ENCODE assay signal across 1 cellular context in genomic region chr6:34791164-34791841, GRCh38.
TF ChIP-seq lines count a peak whose summit lies in the region.

No MANE protein-coding gene starts in this region.

TF ChIP-seq in HepG2, 621 proteins besides CTCF, POLR2A, EP300 and RAD21 (continued from another document and continues in another):
- TF ChIP-seq ZNF703 (CRISPR knock-in tag; IDR thresholded peaks at IDR 0.05; ENCODE audit: borderline replicate concordance): no peak
- TF ChIP-seq POGZ (CRISPR knock-in tag; IDR thresholded peaks at IDR 0.05): no peak
- TF ChIP-seq KLF16 (CRISPR knock-in tag; IDR thresholded peaks at IDR 0.05): no peak
- no peak for TF ChIP-seq THAP8 (CRISPR knock-in tag; IDR thresholded peaks at IDR 0.05; ENCODE audit: borderline replicate concordance)
- TF ChIP-seq SIN3A (IDR thresholded peaks at IDR 0.05; ENCODE audit: borderline replicate concordance, low read depth, low read length): no peak
- peak; percentile 57 for TF ChIP-seq ARID5B (CRISPR knock-in tag; IDR thresholded peaks at IDR 0.05)
- no peak for TF ChIP-seq KDM5B (CRISPR knock-in tag; IDR thresholded peaks at IDR 0.05; ENCODE audit: borderline replicate concordance)
- TF ChIP-seq E2F5 (CRISPR knock-in tag; conservative IDR thresholded peaks at IDR 0.05): no peak; the same call in 1 of the 2 replicates
- no peak for TF ChIP-seq ZNF598 (CRISPR knock-in tag; IDR thresholded peaks at IDR 0.05; ENCODE audit: borderline replicate concordance)
- TF ChIP-seq NFIC (IDR thresholded peaks at IDR 0.05; ENCODE audit: low read length): no peak; the same call in none of the 2 replicates
- no peak for TF ChIP-seq ZNF768 (CRISPR knock-in tag; IDR thresholded peaks at IDR 0.05)
- TF ChIP-seq ZNF292 (CRISPR knock-in tag; IDR thresholded peaks at IDR 0.05; ENCODE audit: borderline replicate concordance, low read depth): no peak
- no peak for TF ChIP-seq ZFP82 (CRISPR knock-in tag; IDR thresholded peaks at IDR 0.05; ENCODE audit: borderline replicate concordance)
- no peak for TF ChIP-seq ZNF737 (CRISPR knock-in tag; IDR thresholded peaks at IDR 0.05; ENCODE audit: borderline replicate concordance)
- no peak for TF ChIP-seq RFXAP (CRISPR knock-in tag; IDR thresholded peaks at IDR 0.05; ENCODE audit: borderline replicate concordance)
- TF ChIP-seq CAMTA2 (CRISPR knock-in tag; IDR thresholded peaks at IDR 0.05; ENCODE audit: borderline replicate concordance): no peak
- TF ChIP-seq ZNF260 (CRISPR knock-in tag; IDR thresholded peaks at IDR 0.05; ENCODE audit: borderline replicate concordance, low read depth): no peak
- TF ChIP-seq ZNF530 (CRISPR knock-in tag; IDR thresholded peaks at IDR 0.05; ENCODE audit: low read depth): no peak
- TF ChIP-seq ZNF33B (CRISPR knock-in tag; IDR thresholded peaks at IDR 0.05): 0 out of 2 replicates have a peak, but pooled peaks have one; percentile 54
- no peak; the same call in 1 of the 2 replicates for TF ChIP-seq ESRRA (CRISPR knock-in tag; IDR thresholded peaks at IDR 0.05; ENCODE audit: low read depth)
- peak; percentile 35; the same call in 1 of the 2 replicates for TF ChIP-seq SMAD9 (CRISPR knock-in tag; IDR thresholded peaks at IDR 0.05)
- 0 out of 2 replicates have a peak, but pooled peaks have one; percentile 20 for TF ChIP-seq ZNF343 (CRISPR knock-in tag; IDR thresholded peaks at IDR 0.05)
- TF ChIP-seq ZNF788 (CRISPR knock-in tag; IDR thresholded peaks at IDR 0.05; ENCODE audit: borderline replicate concordance): no peak
- TF ChIP-seq SRSF4 (IDR thresholded peaks at IDR 0.05; ENCODE audit: low read depth, low read length, poor library complexity, severe bottlenecking): no peak
- no peak for TF ChIP-seq ZNF724P (CRISPR knock-in tag; IDR thresholded peaks at IDR 0.05; ENCODE audit: borderline replicate concordance)
- no peak for TF ChIP-seq KAT2B (IDR thresholded peaks at IDR 0.05; ENCODE audit: borderline replicate concordance, low read depth, low read length)
- peak; percentile 54; the same call in 1 of the 2 replicates for TF ChIP-seq MIER2 (CRISPR knock-in tag; IDR thresholded peaks at IDR 0.05)
- peak; percentile 45; the same call in 1 of the 2 replicates for TF ChIP-seq SMYD3 (CRISPR knock-in tag; IDR thresholded peaks at IDR 0.05)
- no peak for TF ChIP-seq ZBTB26 (CRISPR knock-in tag; IDR thresholded peaks at IDR 0.05; ENCODE audit: borderline replicate concordance)
- no peak for TF ChIP-seq ZNF547 (CRISPR knock-in tag; IDR thresholded peaks at IDR 0.05)
- TF ChIP-seq ZNF574 (CRISPR knock-in tag; IDR thresholded peaks at IDR 0.05): no peak
- peak; percentile 67 for TF ChIP-seq STAG1 (CRISPR knock-in tag; IDR thresholded peaks at IDR 0.05)
- TF ChIP-seq TSC22D2 (CRISPR knock-in tag; IDR thresholded peaks at IDR 0.05; ENCODE audit: borderline replicate concordance): no peak
- TF ChIP-seq SP2 (CRISPR knock-in tag; IDR thresholded peaks at IDR 0.05): no peak
- TF ChIP-seq ZBTB21 (CRISPR knock-in tag; IDR thresholded peaks at IDR 0.05): no peak
- TF ChIP-seq KMT2B (CRISPR knock-in tag; IDR thresholded peaks at IDR 0.05): no peak
- no peak for TF ChIP-seq MXD3 (CRISPR knock-in tag; IDR thresholded peaks at IDR 0.05)
- TF ChIP-seq RNF2 (conservative IDR thresholded peaks at IDR 0.05; ENCODE audit: low read depth): no peak
- TF ChIP-seq ZFX (CRISPR knock-in tag; IDR thresholded peaks at IDR 0.05; ENCODE audit: low read depth): no peak
- no peak for TF ChIP-seq ETS1 (CRISPR knock-in tag; IDR thresholded peaks at IDR 0.05)
- TF ChIP-seq PBX3 (CRISPR knock-in tag; IDR thresholded peaks at IDR 0.05; ENCODE audit: borderline replicate concordance): 0 out of 2 replicates have a peak, but pooled peaks have one; percentile 19
- TF ChIP-seq ZFP36L1 (CRISPR knock-in tag; IDR thresholded peaks at IDR 0.05): 0 out of 2 replicates have a peak, but pooled peaks have one; percentile 15
- peak; percentile 18; the same call in 1 of the 2 replicates for TF ChIP-seq ZNF143 (CRISPR knock-in tag; IDR thresholded peaks at IDR 0.05)
- TF ChIP-seq BRF2 (CRISPR knock-in tag; IDR thresholded peaks at IDR 0.05): no peak
- TF ChIP-seq U2AF1 (optimal IDR thresholded peaks at IDR 0.05; ENCODE audit: low read depth, low read length): no peak
- TF ChIP-seq IKZF1 (IDR thresholded peaks at IDR 0.05): no peak
- TF ChIP-seq NCOA5 (CRISPR knock-in tag; IDR thresholded peaks at IDR 0.05): no peak
- TF ChIP-seq ZNF687 (CRISPR knock-in tag; IDR thresholded peaks at IDR 0.05): 0 out of 2 replicates have a peak, but pooled peaks have one; percentile 1
- TF ChIP-seq ZNF577 (CRISPR knock-in tag; IDR thresholded peaks at IDR 0.05; ENCODE audit: borderline replicate concordance, low read depth): no peak
- TF ChIP-seq HOXA5 (CRISPR knock-in tag; IDR thresholded peaks at IDR 0.05): 0 out of 2 replicates have a peak, but pooled peaks have one; percentile 68
